8 cellular contexts compared by ENCODE assay signal in the genomic region with DNA sequence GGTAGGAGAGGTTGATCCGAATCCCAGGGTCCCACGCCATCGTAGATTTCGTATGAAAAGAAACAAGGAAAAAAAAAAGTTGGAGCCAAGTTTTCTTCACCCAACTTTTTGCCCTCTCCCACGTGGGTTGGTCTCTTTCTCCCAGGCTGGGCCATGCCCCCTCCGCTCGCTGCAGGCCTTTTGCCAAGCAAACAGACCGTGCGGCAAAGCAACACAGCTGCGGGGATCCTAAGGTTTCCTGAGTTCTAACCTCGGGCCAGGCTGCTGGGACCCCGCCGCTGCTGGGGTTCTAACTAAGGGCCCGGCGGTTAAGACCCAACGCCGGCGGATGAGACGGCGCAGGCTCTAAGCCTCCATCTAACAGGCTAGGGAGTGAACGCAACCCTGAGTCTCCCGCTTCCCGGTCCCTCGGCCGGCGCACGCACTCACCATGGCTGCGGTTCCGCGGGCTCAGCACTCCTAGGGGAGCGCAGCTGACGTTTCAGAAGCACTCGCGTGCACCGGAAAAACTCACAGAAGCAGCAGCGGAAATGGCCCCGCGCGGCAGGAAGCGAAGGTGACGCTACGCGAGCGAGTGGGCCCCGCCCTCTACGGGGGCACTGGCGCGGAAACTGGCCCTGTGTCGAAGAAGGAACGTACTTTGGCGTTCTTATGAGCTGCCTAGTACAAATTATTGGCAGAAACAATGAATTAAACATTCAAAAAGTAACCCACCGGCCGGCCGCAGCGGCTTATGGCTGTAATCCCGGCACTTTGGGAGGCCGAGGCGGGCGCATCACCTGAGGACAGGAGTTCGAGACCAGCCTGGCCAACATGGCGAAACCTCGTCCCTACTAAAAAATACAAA. TPM values are rescaled to one million over a fixed set of nuclear protein-coding genes. Genes with fewer than 3 reads are reported as not detected.
DNase-seq lines count a peak whose midpoint lies in the region; ATAC-seq, FAIRE-seq and TF ChIP-seq lines count a peak whose summit lies in the region.

Gene SNU13, minus strand, starts transcription at position 503 of the 847 bp plus-strand sequence. Its CDS starts 71 bp downstream, at position 432.

- no peaks in the 10 kb centered on the region for H3K36me3 ChIP-seq in ES-I3 (ENCODE audit: insufficient read depth, low read length)

- H3K4me3 ChIP-seq in fibroblast of pulmonary artery (replicated peaks; ENCODE audit: low read depth, low read length), result peak within 1 kb of the TSS; percentile 93

- peaks cover 20% of the 10 kb centered on the region for H3K4me1 Mint-ChIP-seq in nephron

- DNase-seq in H54 (ENCODE audit: insufficient read length, low spot score) (peak; percentile 69), M059J (ENCODE audit: low read depth) (peak; percentile 89), SHP77 treated with DMSO at 0.1 percent for 48 hours (lab: John Stamatoyannopoulos, UW) (peak; percentile 86), fibroblast of pulmonary artery (ENCODE audit: low read depth) (peak; percentile 93)
- peak; percentile 90 for DNase-seq in activated effector memory CD4-positive, alpha-beta T cell treated with Interleukin-2 at 50 U/mL for 16 hours
- DNase-seq in stimulated activated naive CD8-positive, alpha-beta T cell treated with anti-CD3 and anti-CD28 coated beads, Interleukin-15, Interleukin-2, amounts not matched to agents 100 U/mL and 50 U/mL, for 24 hours, result peak; percentile 93

- no peaks in the 10 kb centered on the region for H3K27me3 Mint-ChIP-seq in nephron (ENCODE audit: low read depth)

- peak within 1 kb of the TSS; percentile 90 for H3K9ac ChIP-seq in ES-I3 (ENCODE audit: low read depth, low read length)

- peak; percentile 78 for TF ChIP-seq POLR2A in H54 (IDR thresholded peaks at IDR 0.05; ENCODE audit: low read depth, low read length)

- no peaks in the 10 kb centered on the region for H3K36me3 Mint-ChIP-seq in nephron (ENCODE audit: low read depth)

- TF ChIP-seq CTCF in fibroblast of pulmonary artery (IDR thresholded peaks at IDR 0.05; ENCODE audit: low read length, missing control alignments), result no peak
- no peak for TF ChIP-seq CTCF in nephron (IDR thresholded peaks at IDR 0.05; ENCODE audit: unreplicated experiment in 3 of 3)

- peak within 1 kb of the TSS; percentile 96 to 99 (median 99) for H3K27ac Mint-ChIP-seq in nephron

- no peaks in the 10 kb centered on the region for H3K9me3 Mint-ChIP-seq in nephron

- ATAC-seq in stimulated activated naive CD8-positive, alpha-beta T cell treated with anti-CD3 and anti-CD28 coated beads, Interleukin-15, Interleukin-2, amounts not matched to agents 100 U/mL and 50 U/mL, for 24 hours, result peak; percentile 98

- no peaks in the 10 kb centered on the region for H3K9me3 ChIP-seq in ES-I3 (ENCODE audit: control insufficient read depth, insufficient read depth, low read length)

- H3K4me3 Mint-ChIP-seq in nephron, result peak within 1 kb of the TSS; percentile 96 to 98 (median 97)

- no peak for FAIRE-seq in H54 (lab: Jason Lieb, UNC)

- no peaks in the 10 kb centered on the region for H3K4me1 ChIP-seq in ES-I3 (ENCODE audit: insufficient read depth, low read length)

RNA-seq across cellular contexts. Expression of gene SNU13, which starts in this region (rescaled TPM):
- 77.7 and 96.3 TPM in 2 replicates for total RNA-seq in M059J (2014; rRNA removed; shearing (Covaris generic))

Comparison
In these comparisons a context has a peak if more than half of its experiments do, and no peak if none do; other contexts are left out.
1. Peak in every context shown above with its lines: DNase-seq, ATAC-seq and H3K4me3 ChIP-seq.